In genomic region chr12:48851883-48852733, GRCh38 we compare ENCODE assay signal across 8 cellular contexts.
A peak's percentile ranks its signal among the peaks of the same experiment; 100 is the strongest.
DNase-seq lines count a peak whose midpoint lies in the region; ATAC-seq lines count a peak whose summit lies in the region.

Gene DDX23 (minus strand): TSS chr12:48852163. CDS start chr12:48845782, 6,381 bp downstream.

- ATAC-seq in GM19023 (IDR thresholded peaks at IDR 0.05; ENCODE audit: unreplicated experiment): peak; percentile 94
- peak; percentile 94 for ATAC-seq in HG03280 (IDR thresholded peaks at IDR 0.05; ENCODE audit: unreplicated experiment)

- DNase-seq in AG08396 (ENCODE audit: low spot score) (peak; percentile 98), NCI-H345 treated with DMSO at 0.1 percent for 48 hours (lab: John Stamatoyannopoulos, UW; ENCODE audit: unreplicated experiment) (peak; percentile 50), iris pigment epithelial cell (ENCODE audit: low read depth) (peak; percentile 99)
- peak; percentile 88 to 91 (median 88) for DNase-seq in activated CD4-positive, CD25-positive, alpha-beta regulatory T cell (lab: John Stamatoyannopoulos, UW)
- DNase-seq in central memory CD4-positive, alpha-beta T cell: peak; percentile 90
- DNase-seq in stimulated activated CD4-positive, alpha-beta T cell treated with anti-CD3 and anti-CD28 coated beads, Interleukin-12 subunit alpha, Interleukin-12 subunit beta, amount 100 ng/mL, for 4 hours: peak; percentile 86

Comparison
In these comparisons a context has a peak if more than half of its experiments do, and no peak if none do; other contexts are left out.
1. Peak in every context shown above with its lines: DNase-seq and ATAC-seq.